Comparison of ENCODE assay signal across 1 cellular context in genomic region chr21:36235058-36235582, GRCh38.
A peak's percentile ranks its signal among the peaks of the same experiment; 100 is the strongest.
TF ChIP-seq lines count a peak whose summit lies in the region.

No MANE protein-coding gene starts in this region.

TF ChIP-seq in HepG2, 621 proteins besides CTCF, POLR2A, EP300 and RAD21 (continued from another document and continues in another):
- TF ChIP-seq ARID4A (CRISPR knock-in tag; IDR thresholded peaks at IDR 0.05; ENCODE audit: borderline replicate concordance) (peak; percentile 33; the same call in 1 of the 2 replicates), CREM (IDR thresholded peaks at IDR 0.05) (peak; percentile 73), CREM (CRISPR knock-in tag; IDR thresholded peaks at IDR 0.05) (no peak), DPF2 (CRISPR knock-in tag; IDR thresholded peaks at IDR 0.05; ENCODE audit: borderline replicate concordance, low read depth) (peak; percentile 92), ZNF281 (CRISPR knock-in tag; IDR thresholded peaks at IDR 0.05; ENCODE audit: borderline replicate concordance) (peak; percentile 46; the same call in 1 of the 2 replicates), AKAP8 (CRISPR knock-in tag; IDR thresholded peaks at IDR 0.05) (0 out of 2 replicates have a peak, but pooled peaks have one; percentile 29), ZFP1 (CRISPR knock-in tag; IDR thresholded peaks at IDR 0.05) (peak; percentile 81; the same call in 1 of the 2 replicates), CBX2 (IDR thresholded peaks at IDR 0.05; ENCODE audit: low read depth, low read length) (no peak), CBX2 (CRISPR knock-in tag; IDR thresholded peaks at IDR 0.05; ENCODE audit: low read depth) (no peak), ZNF749 (CRISPR knock-in tag; IDR thresholded peaks at IDR 0.05; ENCODE audit: borderline replicate concordance) (no peak), SRSF9 (IDR thresholded peaks at IDR 0.05; ENCODE audit: borderline replicate concordance, insufficient read depth, low read depth, low read length, poor library complexity, severe bottlenecking) (no peak), EEA1 (CRISPR knock-in tag; IDR thresholded peaks at IDR 0.05; ENCODE audit: borderline replicate concordance) (no peak), TSC22D2 (CRISPR knock-in tag; IDR thresholded peaks at IDR 0.05; ENCODE audit: borderline replicate concordance) (0 out of 2 replicates have a peak, but pooled peaks have one; percentile 34), FOXK1 (CRISPR knock-in tag; IDR thresholded peaks at IDR 0.05; ENCODE audit: borderline replicate concordance, low read depth) (peak; percentile 77; the same call in 1 of the 2 replicates), MED13 (CRISPR knock-in tag; IDR thresholded peaks at IDR 0.05) (no peak), TP53 (CRISPR knock-in tag; conservative IDR thresholded peaks at IDR 0.05) (peak; percentile 72; the same call in 1 of the 2 replicates), ZNF567 (CRISPR knock-in tag; IDR thresholded peaks at IDR 0.05; ENCODE audit: borderline replicate concordance) (0 out of 2 replicates have a peak, but pooled peaks have one; percentile 45), MLLT10 (CRISPR knock-in tag; IDR thresholded peaks at IDR 0.05) (no peak), MTA3 (CRISPR knock-in tag; IDR thresholded peaks at IDR 0.05) (no peak), SRSF4 (IDR thresholded peaks at IDR 0.05; ENCODE audit: low read depth, low read length, poor library complexity, severe bottlenecking) (no peak), MBD4 (IDR thresholded peaks at IDR 0.05; ENCODE audit: borderline replicate concordance, low read length) (peak; percentile 82; the same call in 1 of the 2 replicates), KDM1A (CRISPR knock-in tag; IDR thresholded peaks at IDR 0.05) (peak; percentile 72), IRX3 (CRISPR knock-in tag; IDR thresholded peaks at IDR 0.05; ENCODE audit: borderline replicate concordance, low read depth) (no peak), KDM3A (CRISPR knock-in tag; IDR thresholded peaks at IDR 0.05; ENCODE audit: low read depth) (peak; percentile 50; the same call in 1 of the 2 replicates), TMF1 (CRISPR knock-in tag; IDR thresholded peaks at IDR 0.05; ENCODE audit: low read depth) (no peak), MXD3 (CRISPR knock-in tag; IDR thresholded peaks at IDR 0.05) (no peak), KAT2B (IDR thresholded peaks at IDR 0.05; ENCODE audit: borderline replicate concordance, low read depth, low read length) (no peak), SMC3 (IDR thresholded peaks at IDR 0.05; ENCODE audit: low read length) (peak; percentile 11; the same call in 1 of the 2 replicates), ZNF678 (CRISPR knock-in tag; IDR thresholded peaks at IDR 0.05) (no peak), NCOR1 (IDR thresholded peaks at IDR 0.05; ENCODE audit: borderline replicate concordance, low read length) (peak; percentile 61; the same call in 1 of the 2 replicates), TIGD3 (CRISPR knock-in tag; IDR thresholded peaks at IDR 0.05; ENCODE audit: borderline replicate concordance) (no peak), CAMTA2 (CRISPR knock-in tag; IDR thresholded peaks at IDR 0.05; ENCODE audit: borderline replicate concordance) (no peak), ZMYM3 (CRISPR knock-in tag; IDR thresholded peaks at IDR 0.05) (peak; percentile 75; the same call in 1 of the 2 replicates), ZXDC (CRISPR knock-in tag; IDR thresholded peaks at IDR 0.05) (no peak), SCMH1 (CRISPR knock-in tag; IDR thresholded peaks at IDR 0.05; ENCODE audit: borderline replicate concordance) (no peak), NR2F2 (IDR thresholded peaks at IDR 0.05; ENCODE audit: borderline replicate concordance, low read depth) (peak; percentile 99), ZFP37 (CRISPR knock-in tag; IDR thresholded peaks at IDR 0.05; ENCODE audit: borderline replicate concordance) (no peak), ZNF562 (CRISPR knock-in tag; IDR thresholded peaks at IDR 0.05; ENCODE audit: borderline replicate concordance) (no peak), AHR (CRISPR knock-in tag; IDR thresholded peaks at IDR 0.05) (no peak), ZNF644 (CRISPR knock-in tag; IDR thresholded peaks at IDR 0.05; ENCODE audit: low read depth) (0 out of 2 replicates have a peak, but pooled peaks have one; percentile 14), TBP (CRISPR knock-in tag; IDR thresholded peaks at IDR 0.05) (no peak), RARG (CRISPR knock-in tag; IDR thresholded peaks at IDR 0.05; ENCODE audit: low read depth) (no peak), IRF1 (CRISPR knock-in tag; IDR thresholded peaks at IDR 0.05; ENCODE audit: low read depth) (no peak), ONECUT2 (CRISPR knock-in tag; IDR thresholded peaks at IDR 0.05) (no peak), RBFOX2 (IDR thresholded peaks at IDR 0.05; ENCODE audit: low read depth, low read length) (no peak), RBAK (CRISPR knock-in tag; IDR thresholded peaks at IDR 0.05) (no peak), ZNF513 (CRISPR knock-in tag; conservative IDR thresholded peaks at IDR 0.05) (no peak), ZNF773 (CRISPR knock-in tag; IDR thresholded peaks at IDR 0.05; ENCODE audit: borderline replicate concordance) (no peak), FOXC1 (CRISPR knock-in tag; IDR thresholded peaks at IDR 0.05; ENCODE audit: borderline replicate concordance) (no peak), ELK4 (CRISPR knock-in tag; IDR thresholded peaks at IDR 0.05; ENCODE audit: borderline replicate concordance) (no peak), GMEB2 (CRISPR knock-in tag; IDR thresholded peaks at IDR 0.05; ENCODE audit: low read depth) (no peak), ZNF496 (CRISPR knock-in tag; IDR thresholded peaks at IDR 0.05; ENCODE audit: insufficient replicate concordance) (no peak), SALL2 (CRISPR knock-in tag; IDR thresholded peaks at IDR 0.05) (no peak)
